ENCODE assay signal across 14 cellular contexts in the genomic region with DNA sequence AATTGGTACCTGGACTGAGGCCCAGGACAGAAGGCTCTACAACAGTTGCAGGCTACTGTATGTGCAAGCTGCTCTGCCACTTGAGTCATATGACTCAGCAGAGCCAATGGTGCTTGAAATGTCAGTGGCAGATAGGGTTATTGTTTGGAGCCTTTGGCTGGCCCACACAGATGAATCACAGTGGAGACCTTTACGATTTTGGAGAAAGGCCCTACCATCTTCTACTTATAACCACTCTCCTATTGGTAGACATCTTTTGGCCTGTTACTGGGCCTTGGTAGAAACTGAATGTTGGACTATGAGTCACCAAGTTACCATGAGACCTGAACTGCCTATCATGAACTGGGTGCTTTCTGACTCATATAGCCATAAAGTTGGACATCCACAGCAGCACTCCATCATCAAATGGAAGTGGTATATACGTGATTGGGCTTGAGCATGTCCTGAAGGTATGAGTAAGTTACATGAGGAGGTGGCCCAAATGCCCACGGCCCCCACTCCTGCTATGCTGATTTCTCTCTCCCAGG.
"Had no signal": no experiment of that assay in that cellular context is flagged by ENCODE, and none has a peak within 500 bp of the region (broad histone marks: within the 10 kb centered on the region; RNA-seq: fewer than 3 reads in every experiment).

No MANE protein-coding gene starts in this region.

- H3K4me2 ChIP-seq: smooth muscle cell had no signal

- FAIRE-seq: colon had no signal

- H3K9me3 ChIP-seq: esophagus muscularis mucosa, prostate gland, right lobe of liver had no signal

- H3K4me1 ChIP-seq: esophagus muscularis mucosa, prostate gland, right lobe of liver had no signal

- DNase-seq: activated CD4-positive, alpha-beta T cell treated with anti-CD3 and anti-CD28 coated beads, Interleukin-2, amount 10 ng/mL, durations not matched to agents 7 days and 5 days; activated CD4-positive, CD25-positive, alpha-beta regulatory T cell; activated CD8-positive, alpha-beta memory T cell treated with anti-CD3 and anti-CD28 coated beads, Interleukin-2, amount 50 U/mL, for 48 hours; activated gamma-delta T cell; activated T-cell treated with anti-CD3 and anti-CD28 coated beads, Interleukin-2, amount 50 U/mL, for 72 hours; glutamatergic neuron; kidney glomerular epithelial cell; right lobe of liver; T-helper 17 cell had no signal

- H3K27me3 ChIP-seq: cardiac muscle cell, esophagus muscularis mucosa, right lobe of liver had no signal

- H3K4me3 ChIP-seq: cardiac muscle cell, esophagus muscularis mucosa, prostate gland, right lobe of liver, smooth muscle cell had no signal

- H3K36me3 ChIP-seq: cardiac muscle cell, esophagus muscularis mucosa, prostate gland, right lobe of liver had no signal

- ATAC-seq: activated T-cell treated with anti-CD3 and anti-CD28 coated beads, Interleukin-2, amount 50 U/mL, for 72 hours; right lobe of liver; T-helper 17 cell had no signal

- H3K27ac ChIP-seq: cardiac muscle cell, esophagus muscularis mucosa, prostate gland, right lobe of liver had no signal
